In genomic region chr19:29292146-29292545, GRCh38 we compare ENCODE assay signal across 18 cellular contexts.
A peak's percentile ranks its signal among the peaks of the same experiment; 100 is the strongest.
DNase-seq lines count a peak whose midpoint lies in the region; ATAC-seq, FAIRE-seq and TF ChIP-seq lines count a peak whose summit lies in the region.
"Had no signal": no experiment of that assay in that cellular context is flagged by ENCODE, and none has a peak within 500 bp of the region (broad histone marks: within the 10 kb centered on the region; RNA-seq: fewer than 3 reads in every experiment).

No MANE protein-coding gene starts in this region.

- H3K4me1 ChIP-seq in neural progenitor cell: no peaks in the 10 kb centered on the region

- no peak overlapping the region for H3K27ac ChIP-seq in neural progenitor cell
- H3K27ac ChIP-seq: BLaER1 treated with 17β-estradiol and CSF1 and Interleukin-3, amounts not matched to agents 10 nM and 100 nM; HL-60 had no signal

- no peaks in the 10 kb centered on the region for H3K9me3 ChIP-seq in neural progenitor cell (ENCODE audit: low read depth)
- H3K9me3 ChIP-seq: BLaER1 treated with 17β-estradiol and CSF1 and Interleukin-3, amounts not matched to agents 10 nM and 100 nM had no signal

- H3K9ac ChIP-seq in neural progenitor cell: no peak overlapping the region
- H3K9ac ChIP-seq: BLaER1 treated with 17β-estradiol and CSF1 and Interleukin-3, amounts not matched to agents 10 nM and 100 nM had no signal

- no peak overlapping the region for H3K4me3 Mint-ChIP-seq in neural progenitor cell
- H3K4me3 Mint-ChIP-seq in T-helper 2 cell treated with Interferon-gamma antibody and Interleukin-4, amounts not matched to agents 5 μg/mL and 100 μg/mL, for 36 hours: no peak overlapping the region
- H3K4me3 Mint-ChIP-seq: B cell; CD8-positive, alpha-beta T cell; HFFc6 had no signal

- H3K36me3 ChIP-seq in bronchial epithelial cell (ENCODE audit: control insufficient read depth, insufficient read depth, low read length) (no peaks in the 10 kb centered on the region), neural progenitor cell (no peaks in the 10 kb centered on the region)
- H3K36me3 ChIP-seq: BLaER1 treated with 17β-estradiol and CSF1 and Interleukin-3, amounts not matched to agents 10 nM and 100 nM had no signal

- peaks cover 6% of the 10 kb centered on the region for H3K9me3 Mint-ChIP-seq in neural progenitor cell
- H3K9me3 Mint-ChIP-seq in T-helper 2 cell treated with Interferon-gamma antibody and Interleukin-4, amounts not matched to agents 5 μg/mL and 100 μg/mL, for 36 hours: no peaks in the 10 kb centered on the region
- H3K9me3 Mint-ChIP-seq: CD8-positive, alpha-beta T cell had no signal

- ATAC-seq in activated CD4-positive, CD25-positive, alpha-beta regulatory T cell treated with anti-CD3 and anti-CD28 coated beads, Interleukin-2, amount 50 U/mL, for 24 hours: no peak
- ATAC-seq: CD8-positive, alpha-beta T cell; HCT116 had no signal

- no peaks in the 10 kb centered on the region for H4K20me1 ChIP-seq in neural progenitor cell (ENCODE audit: low read depth)
- H4K20me1 ChIP-seq: BLaER1 treated with 17β-estradiol and CSF1 and Interleukin-3, amounts not matched to agents 10 nM and 100 nM had no signal

- no peak overlapping the region for H3K4me2 ChIP-seq in neural progenitor cell
- H3K4me2 ChIP-seq: BLaER1 treated with 17β-estradiol and CSF1 and Interleukin-3, amounts not matched to agents 10 nM and 100 nM had no signal

- no peaks in the 10 kb centered on the region for H3K79me2 ChIP-seq in neural progenitor cell (ENCODE audit: low read depth)

- H3K27me3 Mint-ChIP-seq in neural progenitor cell (ENCODE audit: insufficient read depth, low read depth): peaks cover 10% of the 10 kb centered on the region
- no peaks in the 10 kb centered on the region for H3K27me3 Mint-ChIP-seq in T-helper 2 cell treated with Interferon-gamma antibody and Interleukin-4, amounts not matched to agents 5 μg/mL and 100 μg/mL, for 36 hours (ENCODE audit: low read depth)

- H3K4me3 ChIP-seq in bronchial epithelial cell (ENCODE audit: low read depth, low read length) (no peak overlapping the region), neural progenitor cell (no peak overlapping the region)
- H3K4me3 ChIP-seq: BLaER1 treated with 17β-estradiol and CSF1 and Interleukin-3, amounts not matched to agents 10 nM and 100 nM had no signal

- TF ChIP-seq CTCF in bronchial epithelial cell (IDR thresholded peaks at IDR 0.05; ENCODE audit: insufficient read depth, low read length, severe bottlenecking) (no peak), neural progenitor cell (IDR thresholded peaks at IDR 0.05) (no peak)

- no peaks in the 10 kb centered on the region for H3F3A ChIP-seq in neural progenitor cell (ENCODE audit: low read depth)

- DNase-seq in activated effector memory CD4-positive, alpha-beta T cell treated with anti-CD3 and anti-CD28 coated beads, Interleukin-2, amount 50 U/mL, for 16 hours: peak; percentile 17
- DNase-seq in activated effector memory CD4-positive, alpha-beta T cell treated with Interleukin-2 at 50 U/mL for 16 hours: no peak
- DNase-seq in NAMALWA (ENCODE audit: low spot score) (peak; percentile 65), bronchial epithelial cell (ENCODE audit: low read depth) (no peak), neural progenitor cell (ENCODE audit: low spot score) (no peak)
- no peak for DNase-seq in T-helper 2 cell treated with Interferon-gamma antibody and Interleukin-4, amounts not matched to agents 5 μg/mL and 100 μg/mL, for 36 hours (ENCODE audit: low spot score)
- DNase-seq: Calu3; CD8-positive, alpha-beta T cell; DMS79 treated with DMSO at 0.1 percent for 48 hours; GF-D8; GOT3; H7; HFFc6 had no signal

- peaks cover 20% of the 10 kb centered on the region for H3K4me1 Mint-ChIP-seq in neural progenitor cell
- peaks cover 4% of the 10 kb centered on the region for H3K4me1 Mint-ChIP-seq in T-helper 2 cell treated with Interferon-gamma antibody and Interleukin-4, amounts not matched to agents 5 μg/mL and 100 μg/mL, for 36 hours (ENCODE audit: low read depth)
- H3K4me1 Mint-ChIP-seq: B cell had no signal

- peak overlapping the region; percentile 96 for H3K27ac Mint-ChIP-seq in neural progenitor cell
- H3K27ac Mint-ChIP-seq in T-helper 2 cell treated with Interferon-gamma antibody and Interleukin-4, amounts not matched to agents 5 μg/mL and 100 μg/mL, for 36 hours: no peak overlapping the region
- H3K27ac Mint-ChIP-seq: B cell; CD8-positive, alpha-beta T cell; HFFc6 had no signal

- peak; percentile 13 for FAIRE-seq in bronchial epithelial cell (lab: Jason Lieb, UNC)

- no peaks in the 10 kb centered on the region for H3K27me3 ChIP-seq in bronchial epithelial cell (ENCODE audit: control insufficient read depth, insufficient read depth, low read length)
- no peaks in the 10 kb centered on the region for H3K27me3 ChIP-seq in neural progenitor cell
- H3K27me3 ChIP-seq: BLaER1 treated with 17β-estradiol and CSF1 and Interleukin-3, amounts not matched to agents 10 nM and 100 nM had no signal

- no peak overlapping the region for H2AFZ ChIP-seq in neural progenitor cell (replicated peaks)

- no peaks in the 10 kb centered on the region for H3K36me3 Mint-ChIP-seq in neural progenitor cell
- no peaks in the 10 kb centered on the region for H3K36me3 Mint-ChIP-seq in T-helper 2 cell treated with Interferon-gamma antibody and Interleukin-4, amounts not matched to agents 5 μg/mL and 100 μg/mL, for 36 hours (ENCODE audit: low read depth)
- H3K36me3 Mint-ChIP-seq: CD8-positive, alpha-beta T cell had no signal

Comparison
In these comparisons a context has a peak if more than half of its experiments do, and no peak if none do; other contexts are left out.
1. DNase-seq: peak in activated effector memory CD4-positive, alpha-beta T cell treated with anti-CD3 and anti-CD28 coated beads, Interleukin-2, amount 50 U/mL, for 16 hours (single experiment) and NAMALWA (single experiment); none in activated effector memory CD4-positive, alpha-beta T cell treated with Interleukin-2 at 50 U/mL for 16 hours (single experiment), bronchial epithelial cell (single experiment), neural progenitor cell (single experiment) and T-helper 2 cell treated with Interferon-gamma antibody and Interleukin-4, amounts not matched to agents 5 μg/mL and 100 μg/mL, for 36 hours (single experiment).